In genomic region chr20:8213831-8214587, GRCh38 we compare ENCODE assay signal across 9 cellular contexts.
DNase-seq lines count a peak whose midpoint lies in the region; ATAC-seq and TF ChIP-seq lines count a peak whose summit lies in the region.
"Had no signal": no experiment of that assay in that cellular context is flagged by ENCODE, and none has a peak within 500 bp of the region (broad histone marks: within the 10 kb centered on the region; RNA-seq: fewer than 3 reads in every experiment).

No MANE protein-coding gene starts in this region.

- peaks cover 3% of the 10 kb centered on the region for H3K27me3 Mint-ChIP-seq in activated T-helper 2 cell treated with anti-CD3 and anti-CD28 coated beads, Interferon-gamma antibody, Interleukin-2, Interleukin-4, amounts not matched to agents 10 μg/mL and 5 μg/mL and 100 μg/mL, durations not matched to agents 14 hours and 24 hours and 36 hours (ENCODE audit: low read depth)

- H3K27ac ChIP-seq in heart left ventricle: peak overlapping the region; percentile 8 to 74 (median 54)
- H3K27ac ChIP-seq in thymus (ENCODE audit: low read depth): peak overlapping the region; percentile 71

- peak overlapping the region in 9 of 12 donors; percentile 4 to 42 (median 20) for H3K4me3 ChIP-seq in heart left ventricle
- peak overlapping the region; percentile 49 for H3K4me3 ChIP-seq in thymus (ENCODE audit: low read length)

- H3K9me3 Mint-ChIP-seq in activated T-helper 2 cell treated with anti-CD3 and anti-CD28 coated beads, Interferon-gamma antibody, Interleukin-2, Interleukin-4, amounts not matched to agents 10 μg/mL and 5 μg/mL and 100 μg/mL, durations not matched to agents 14 hours and 24 hours and 36 hours: peaks cover 4% of the 10 kb centered on the region

- H3K4me1 ChIP-seq in heart left ventricle (peaks cover 0 to 42% (median 15%) of the 10 kb centered on the region in 12 donors), thymus (ENCODE audit: control insufficient read depth, insufficient read depth, low read length) (peaks cover 14% of the 10 kb centered on the region)

- intact Hi-C loops in heart left ventricle (cut with DNase I) (no loop called here), left ventricle myocardium superior (cut with micrococcal nuclease) (no loop called here)
- intact Hi-C loops in activated T-helper 2 cell treated with anti-CD3 and anti-CD28 coated beads, Interferon-gamma antibody, Interleukin-2, Interleukin-4, amounts not matched to agents 10 μg/mL and 5 μg/mL and 100 μg/mL, durations not matched to agents 14 hours and 24 hours and 36 hours (cut with micrococcal nuclease): loop anchor here (1.0 to 10.0 kb wide), 2 partner anchors 58 to 241 kb away; no protein-coding TSS in a partner anchor

- no peak for TF ChIP-seq CTCF in heart left ventricle (IDR thresholded peaks at IDR 0.05)

- H3K27ac Mint-ChIP-seq in activated T-helper 2 cell treated with anti-CD3 and anti-CD28 coated beads, Interferon-gamma antibody, Interleukin-2, Interleukin-4, amounts not matched to agents 10 μg/mL and 5 μg/mL and 100 μg/mL, durations not matched to agents 14 hours and 24 hours and 36 hours: peak overlapping the region; percentile 67

- no peak for TF ChIP-seq POLR2A in heart left ventricle (IDR thresholded peaks at IDR 0.05)

- peaks cover 65% of the 10 kb centered on the region for H3K4me1 Mint-ChIP-seq in activated T-helper 2 cell treated with anti-CD3 and anti-CD28 coated beads, Interferon-gamma antibody, Interleukin-2, Interleukin-4, amounts not matched to agents 10 μg/mL and 5 μg/mL and 100 μg/mL, durations not matched to agents 14 hours and 24 hours and 36 hours (ENCODE audit: low read depth)

- H3K4me3 Mint-ChIP-seq in activated T-helper 2 cell treated with anti-CD3 and anti-CD28 coated beads, Interferon-gamma antibody, Interleukin-2, Interleukin-4, amounts not matched to agents 10 μg/mL and 5 μg/mL and 100 μg/mL, durations not matched to agents 14 hours and 24 hours and 36 hours (ENCODE audit: low read depth): peak overlapping the region; percentile 74

- CTCF ChIA-PET in HEK293T (lab: Yijun Ruan, JAX): no interaction called here

- no peaks in the 10 kb centered on the region for H3K9me3 ChIP-seq in heart left ventricle
- H3K9me3 ChIP-seq in thymus (ENCODE audit: control insufficient read depth): no peaks in the 10 kb centered on the region

- POLR2A ChIA-PET in HEK293T (lab: Yijun Ruan, JAX): no interaction called here

- H3K36me3 Mint-ChIP-seq in activated T-helper 2 cell treated with anti-CD3 and anti-CD28 coated beads, Interferon-gamma antibody, Interleukin-2, Interleukin-4, amounts not matched to agents 10 μg/mL and 5 μg/mL and 100 μg/mL, durations not matched to agents 14 hours and 24 hours and 36 hours (ENCODE audit: low read depth): no peaks in the 10 kb centered on the region

- H3K27me3 ChIP-seq in heart left ventricle (no peaks in the 10 kb centered on the region), thymus (ENCODE audit: control insufficient read depth, insufficient read depth) (no peaks in the 10 kb centered on the region)

- no peak for DNase-seq in heart left ventricle
- no peak for DNase-seq in left ventricle myocardium superior
- DNase-seq in activated T-helper 2 cell treated with anti-CD3 and anti-CD28 coated beads, Interferon-gamma antibody, Interleukin-2, Interleukin-4, amounts not matched to agents 10 μg/mL and 5 μg/mL and 100 μg/mL, durations not matched to agents 14 hours and 24 hours and 36 hours (ENCODE audit: low spot score): no peak
- DNase-seq in HEK293T (ENCODE audit: extremely low spot score): no peak
- DNase-seq in NOMO-1 treated with DMSO at 0.1 percent for 48 hours (lab: John Stamatoyannopoulos, UW; ENCODE audit: unreplicated experiment): no peak
- DNase-seq in T-helper 9 cell: no peak
- DNase-seq: NCI-H1694 treated with DMSO at 0.1 percent for 48 hours had no signal

- ATAC-seq in heart left ventricle (peak in 2 of 4 donors; percentile 24 to 59), left ventricle myocardium superior (no peak), HG02981 (IDR thresholded peaks at IDR 0.05; ENCODE audit: unreplicated experiment) (peak; percentile 83)

- WGBS in heart left ventricle, 4 donors: 68 to 76% (median 72%) methylated on average over 12 of the region's 12 CpGs
- 34% methylated on average over 12 of the region's 12 CpGs for WGBS in thymus

- H3K36me3 ChIP-seq in heart left ventricle: no peaks in the 10 kb centered on the region
- H3K36me3 ChIP-seq in thymus (ENCODE audit: control insufficient read depth, insufficient read depth): no peaks in the 10 kb centered on the region

TF ChIP-seq in HEK293T, 16 proteins besides CTCF, POLR2A, EP300 and RAD21:
- TF ChIP-seq HDGF (IDR thresholded peaks at IDR 0.05; ENCODE audit: borderline replicate concordance) (no peak), FOXK2 (IDR thresholded peaks at IDR 0.05) (no peak), LEF1 (IDR thresholded peaks at IDR 0.05; ENCODE audit: borderline replicate concordance) (no peak), NFRKB (IDR thresholded peaks at IDR 0.05) (no peak), BHLHE40 (IDR thresholded peaks at IDR 0.05; ENCODE audit: borderline replicate concordance) (no peak), PKNOX1 (IDR thresholded peaks at IDR 0.05) (no peak), ZNF384 (IDR thresholded peaks at IDR 0.05) (no peak), FOXM1 (IDR thresholded peaks at IDR 0.05; ENCODE audit: borderline replicate concordance) (no peak), TARDBP (IDR thresholded peaks at IDR 0.05) (no peak), SUZ12 (IDR thresholded peaks at IDR 0.05) (no peak), SP1 (IDR thresholded peaks at IDR 0.05) (no peak), CTBP1 (IDR thresholded peaks at IDR 0.05; ENCODE audit: borderline replicate concordance) (no peak), ARNT (IDR thresholded peaks at IDR 0.05) (no peak)
